Comparison of ENCODE assay signal across 19 cellular contexts in the genomic region with DNA sequence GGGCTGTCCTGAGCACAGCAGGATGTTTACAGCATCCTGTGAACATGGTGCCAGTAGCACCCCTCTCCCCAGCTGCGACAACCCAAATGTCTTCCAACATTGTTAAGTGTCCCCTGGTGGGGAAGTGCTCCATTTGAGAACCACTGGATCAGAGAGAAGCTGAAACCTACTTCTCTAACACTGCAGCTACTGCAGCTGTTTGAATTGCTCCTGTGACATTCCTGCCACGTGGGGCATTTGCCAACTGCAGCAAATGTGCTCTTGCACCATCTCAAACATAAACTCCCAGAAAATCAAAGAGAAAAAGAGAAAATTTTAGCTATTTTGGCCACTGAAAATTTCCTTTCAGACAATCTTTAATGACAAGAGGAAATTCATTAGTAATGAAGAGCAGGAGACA. TPM values are rescaled to one million over a fixed set of nuclear protein-coding genes. Genes with fewer than 3 reads are reported as not detected.
DNase-seq lines count a peak whose midpoint lies in the region; ATAC-seq and TF ChIP-seq lines count a peak whose summit lies in the region.
"Had no signal": no experiment of that assay in that cellular context is flagged by ENCODE, and none has a peak within 500 bp of the region (broad histone marks: within the 10 kb centered on the region; RNA-seq: fewer than 3 reads in every experiment).

No MANE protein-coding gene starts in this region.

- no peak overlapping the region for H3K23ac ChIP-seq in IMR-90 (ENCODE audit: low read depth, low read length)

- intact Hi-C loops in IMR-90 (cut with micrococcal nuclease), result no loop called here
- intact Hi-C loops in dendritic cell treated with granulocyte-macrophage colony-stimulating factor and Interleukin-4, amounts not matched to agents 40 ng/mL and 50 ng/mL, for 4 days (cut with micrococcal nuclease), result no loop called here

- no peak overlapping the region for H3K56ac ChIP-seq in IMR-90 (ENCODE audit: extremely low read depth, insufficient read depth, low read length)

- H2AK9ac ChIP-seq in IMR-90 (replicated peaks; ENCODE audit: low read depth, low read length, poor library complexity), result no peak overlapping the region

- no peak overlapping the region for H2BK120ac ChIP-seq in IMR-90 (ENCODE audit: low read depth, low read length)

- TF ChIP-seq POLR2A in IMR-90 (IDR thresholded peaks at IDR 0.05; ENCODE audit: low read depth, low read length), result no peak

- DNase-seq in AG04449 (ENCODE audit: low read depth, low spot score), result no peak
- peak; percentile 34 for DNase-seq in IMR-90
- DNase-seq in myocyte (ENCODE audit: low read depth), result peak; percentile 75
- DNase-seq in activated gamma-delta T cell (lab: John Stamatoyannopoulos, UW), result no peak
- no peak for DNase-seq in T-helper 2 cell
- DNase-seq in DMS153 treated with DMSO at 0.1 percent for 48 hours (lab: John Stamatoyannopoulos, UW; ENCODE audit: unreplicated experiment), result no peak
- DNase-seq: colonic mucosa, H7, NCI-H1436, NCI-H524 treated with DMSO at 0.1 percent for 48 hours, occipital lobe, T1000 had no signal

- no peak overlapping the region for H3K4me2 ChIP-seq in IMR-90 (ENCODE audit: low read depth, low read length)
- H3K4me2 ChIP-seq: BLaER1 had no signal

- no peak overlapping the region for H2BK20ac ChIP-seq in IMR-90 (ENCODE audit: low read depth, low read length)

- H3K14ac ChIP-seq in IMR-90 (replicated peaks; ENCODE audit: low read depth, low read length), result no peak overlapping the region

- no peaks in the 10 kb centered on the region for H3K79me1 ChIP-seq in IMR-90 (ENCODE audit: low read depth in 1 of 2, low read length in 2 of 2)

- peaks cover 3% of the 10 kb centered on the region; the same call in 1 of the 2 replicates for H3K4me1 ChIP-seq in IMR-90 (ENCODE audit: control insufficient read depth, insufficient read depth, low read length)
- H3K4me1 ChIP-seq: colonic mucosa had no signal

- H2BK5ac ChIP-seq in IMR-90 (ENCODE audit: low read depth, low read length, poor library complexity, severe bottlenecking), result no peak overlapping the region

- H3K36me3 Mint-ChIP-seq in dendritic cell treated with granulocyte-macrophage colony-stimulating factor and Interleukin-4, amounts not matched to agents 40 ng/mL and 50 ng/mL, for 4 days (ENCODE audit: low read depth), result no peaks in the 10 kb centered on the region
- H3K36me3 Mint-ChIP-seq: activated naive CD4-positive, alpha-beta T cell treated with anti-CD3 and anti-CD28 coated beads, Interleukin-2, amount 50 U/mL, for 72 hours; stimulated activated effector memory CD8-positive, alpha-beta T cell treated with anti-CD3 and anti-CD28 coated beads, Interleukin-12 subunit alpha, Interleukin-12 subunit beta, amount 100 ng/mL, for 72 hours had no signal

- peaks cover 5% of the 10 kb centered on the region for H3K27me3 ChIP-seq in IMR-90 (ENCODE audit: control insufficient read depth, insufficient read depth, low read length)
- H3K27me3 ChIP-seq: BLaER1, colonic mucosa had no signal

- H4K20me1 ChIP-seq in IMR-90 (ENCODE audit: insufficient read depth, low read length), result no peaks in the 10 kb centered on the region

- dilution Hi-C loops in IMR-90 (cut with HindIII; ENCODE audit: low sequenced_read_pairs, unreplicated experiment), result no loop called here

- H4K8ac ChIP-seq in IMR-90 (ENCODE audit: low read depth in 2 of 2, low read length in 2 of 2), result no peak overlapping the region

- WGBS in IMR-90 (ENCODE audit: extremely low coverage in 2 of 2, insufficient read length in 1 of 2), 2 experiments, result no CpG with 5 or more reads among the region's 2 CpGs

- H3K4me3 Mint-ChIP-seq in dendritic cell treated with granulocyte-macrophage colony-stimulating factor and Interleukin-4, amounts not matched to agents 40 ng/mL and 50 ng/mL, for 4 days, result no peak overlapping the region
- H3K4me3 Mint-ChIP-seq: stimulated activated effector memory CD8-positive, alpha-beta T cell treated with anti-CD3 and anti-CD28 coated beads, Interleukin-12 subunit alpha, Interleukin-12 subunit beta, amount 100 ng/mL, for 72 hours had no signal

- no peak overlapping the region for H3K27ac ChIP-seq in IMR-90 (ENCODE audit: insufficient read depth, low read length)
- H3K27ac ChIP-seq: BLaER1, colonic mucosa, RWPE1 had no signal

- H2BK15ac ChIP-seq in IMR-90 (ENCODE audit: low read depth, low read length), result no peak overlapping the region

- H3K18ac ChIP-seq in IMR-90 (ENCODE audit: low read depth, low read length), result no peak overlapping the region

- no peaks in the 10 kb centered on the region for H3K9me3 Mint-ChIP-seq in dendritic cell treated with granulocyte-macrophage colony-stimulating factor and Interleukin-4, amounts not matched to agents 40 ng/mL and 50 ng/mL, for 4 days
- H3K9me3 Mint-ChIP-seq: activated naive CD4-positive, alpha-beta T cell treated with anti-CD3 and anti-CD28 coated beads, Interleukin-2, amount 50 U/mL, for 72 hours; stimulated activated effector memory CD8-positive, alpha-beta T cell treated with anti-CD3 and anti-CD28 coated beads, Interleukin-12 subunit alpha, Interleukin-12 subunit beta, amount 100 ng/mL, for 72 hours had no signal

- peaks cover 16% of the 10 kb centered on the region for H3K4me1 Mint-ChIP-seq in dendritic cell treated with granulocyte-macrophage colony-stimulating factor and Interleukin-4, amounts not matched to agents 40 ng/mL and 50 ng/mL, for 4 days (ENCODE audit: low read depth)
- H3K4me1 Mint-ChIP-seq: stimulated activated effector memory CD8-positive, alpha-beta T cell treated with anti-CD3 and anti-CD28 coated beads, Interleukin-12 subunit alpha, Interleukin-12 subunit beta, amount 100 ng/mL, for 72 hours had no signal

- POLR2A ChIA-PET in AG04449 (lab: Yijun Ruan, JAX) (no interaction called here), IMR-90 (lab: Charles Lee; ENCODE audit: unreplicated experiment) (no interaction called here)

- H3K27ac Mint-ChIP-seq in dendritic cell treated with granulocyte-macrophage colony-stimulating factor and Interleukin-4, amounts not matched to agents 40 ng/mL and 50 ng/mL, for 4 days, result peak overlapping the region; percentile 13
- H3K27ac Mint-ChIP-seq: activated naive CD4-positive, alpha-beta T cell treated with anti-CD3 and anti-CD28 coated beads, Interleukin-2, amount 50 U/mL, for 72 hours; stimulated activated effector memory CD8-positive, alpha-beta T cell treated with anti-CD3 and anti-CD28 coated beads, Interleukin-12 subunit alpha, Interleukin-12 subunit beta, amount 100 ng/mL, for 72 hours had no signal

- H3K27me3 Mint-ChIP-seq in dendritic cell treated with granulocyte-macrophage colony-stimulating factor and Interleukin-4, amounts not matched to agents 40 ng/mL and 50 ng/mL, for 4 days, result peaks cover 2% of the 10 kb centered on the region

- H4K91ac ChIP-seq in IMR-90 (ENCODE audit: insufficient read depth, low read depth, low read length), result no peak overlapping the region

- H3K9ac ChIP-seq in IMR-90 (ENCODE audit: low read depth, low read length), result no peak overlapping the region
- H3K9ac ChIP-seq: BLaER1 had no signal

- CTCF ChIA-PET in AG04449 (lab: Yijun Ruan, JAX), result interaction anchor here (0.6 to 3.2 kb wide), 18 partner anchors 9 to 152 kb away, joined by 3 to 18 read pairs (median 4); no protein-coding TSS in a partner anchor
- CTCF ChIA-PET in IMR-90 (lab: Yijun Ruan, JAX), result interaction anchor here (0.6 kb wide), 1 partner anchor 9 kb away, joined by 3 read pairs; no protein-coding TSS in a partner anchor

- no peak for TF ChIP-seq RAD21 in IMR-90 (IDR thresholded peaks at IDR 0.05; ENCODE audit: low read length)

- H4K5ac ChIP-seq in IMR-90 (ENCODE audit: low read depth, low read length), result no peak overlapping the region

- no peaks in the 10 kb centered on the region for H3K36me3 ChIP-seq in IMR-90 (ENCODE audit: control insufficient read depth, insufficient read depth, low read length)
- H3K36me3 ChIP-seq: colonic mucosa had no signal

- no peaks in the 10 kb centered on the region for H3K9me3 ChIP-seq in IMR-90 (ENCODE audit: control insufficient read depth, insufficient read depth, low read length)
- H3K9me3 ChIP-seq: BLaER1, colonic mucosa had no signal

- in situ Hi-C loops in IMR-90 (cut with MboI; ENCODE audit: low sequenced_read_pairs), result no loop called here

- TF ChIP-seq CTCF in AG04449 (IDR thresholded peaks at IDR 0.05; ENCODE audit: insufficient read depth, low read length, missing control alignments) (peak; percentile 50), IMR-90 (conservative IDR thresholded peaks at IDR 0.05; ENCODE audit: low read depth, low read length) (peak; percentile 39)

- H3K9me1 ChIP-seq in IMR-90 (ENCODE audit: insufficient read depth, low read length), result peaks cover 6% of the 10 kb centered on the region; the same call in 1 of the 2 replicates

- BruUV-seq in IMR-90 (replicated peaks; lab: Mats Ljungman, UMichigan), result no TSS peak

- no peak overlapping the region for H3K4ac ChIP-seq in IMR-90 (ENCODE audit: low read depth, low read length)

- H3K4me3 ChIP-seq in AG04449 (ENCODE audit: low read depth, low read length), result no peak overlapping the region
- no peak overlapping the region for H3K4me3 ChIP-seq in IMR-90 (ENCODE audit: insufficient read depth, low read depth, low read length)
- H3K4me3 ChIP-seq: BLaER1, colonic mucosa had no signal

- H2AFZ ChIP-seq in IMR-90 (replicated peaks; ENCODE audit: low read length, poor library complexity), result no peak overlapping the region

- H2AK5ac ChIP-seq in IMR-90 (ENCODE audit: low read depth, low read length), result 0 out of 2 replicates have a peak overlapping the region, but pooled peaks have one; percentile 14

- peak; percentile 68 for ATAC-seq in IMR-90 (ENCODE audit: low read depth)
- no peak for ATAC-seq in HG03521 (IDR thresholded peaks at IDR 0.05; ENCODE audit: unreplicated experiment)
- ATAC-seq: activated naive CD4-positive, alpha-beta T cell treated with anti-CD3 and anti-CD28 coated beads, Interleukin-2, amount 50 U/mL, for 72 hours had no signal

TF ChIP-seq in IMR-90, 13 proteins besides CTCF, POLR2A, EP300 and RAD21 (continues in another document):
- TF ChIP-seq BHLHE40 (IDR thresholded peaks at IDR 0.05; ENCODE audit: low read depth, low read length), result no peak
- TF ChIP-seq FOS (IDR thresholded peaks at IDR 0.05; ENCODE audit: low read depth, low read length), result no peak
- no peak for TF ChIP-seq RFX5 (IDR thresholded peaks at IDR 0.05; ENCODE audit: low read depth, low read length)

RNA-seq across cellular contexts. Expression of a gene that starts 11.0 kb away (rescaled TPM):
- total RNA-seq in IMR-90 (2012; rRNA removed) (0.18 TPM in 1 of 2 replicates, not detected in the other), myocyte (11.1 and 12.6 TPM in 2 replicates)
- 0.03 TPM in 1 of 2 replicates, not detected in the other for polyA plus RNA-seq in IMR-90 (2012; rRNA removed)
- 0.05 TPM in 1 of 2 replicates, not detected in the other for polyA plus RNA-seq in IMR-90 (2012; cell fraction: cytosol; rRNA removed)
- polyA plus RNA-seq in IMR-90 (2012; cell fraction: nucleus; rRNA removed; ENCODE audit: low replicate concordance), result 0.34 and 0.55 TPM in 2 replicates
- 5.4 TPM for polyA plus RNA-seq in myocyte (2012)
- total RNA-seq: activated naive CD4-positive, alpha-beta T cell treated with anti-CD3 and anti-CD28 coated beads, Interleukin-2, amount 50 U/mL, for 72 hours had no signal

RNA-seq across cellular contexts. Expression of a gene that starts 32.2 kb away (rescaled TPM):
- total RNA-seq in IMR-90 (2012; rRNA removed) (not detected in 2 replicates), myocyte (not detected in 2 replicates)
- not detected in 2 replicates for polyA plus RNA-seq in IMR-90 (2012; rRNA removed)
- polyA plus RNA-seq in IMR-90 (2012; cell fraction: cytosol; rRNA removed), result not detected in 2 replicates
- not detected in 2 replicates for polyA plus RNA-seq in IMR-90 (2012; cell fraction: nucleus; rRNA removed; ENCODE audit: low replicate concordance)
- polyA plus RNA-seq in myocyte (2012), result not detected
- total RNA-seq: activated naive CD4-positive, alpha-beta T cell treated with anti-CD3 and anti-CD28 coated beads, Interleukin-2, amount 50 U/mL, for 72 hours; colonic mucosa; H7; liver; occipital lobe had no signal
- polyA plus RNA-seq: liver had no signal

Comparison
In these comparisons a context has a peak if more than half of its experiments do, and no peak if none do; other contexts are left out.
1. DNase-seq: peak in IMR-90 (single experiment) and myocyte (single experiment); none in AG04449 (single experiment), activated gamma-delta T cell (single experiment), T-helper 2 cell (0 of 5) and DMS153 treated with DMSO at 0.1 percent for 48 hours (single experiment).
2. RNA of a gene that starts 11.0 kb away (total RNA-seq): 11.1 to 12.6 TPM in myocyte; 0.18 TPM in IMR-90; every median in the first group is over 10 times any median in the second.